In genomic region chr6:41901882-41902519, GRCh38 we compare ENCODE assay signal across 8 cellular contexts. TPM values are rescaled to one million over a fixed set of nuclear protein-coding genes. Genes with fewer than 3 reads are reported as not detected.
DNase-seq lines count a peak whose midpoint lies in the region; ATAC-seq, FAIRE-seq and TF ChIP-seq lines count a peak whose summit lies in the region.

No MANE protein-coding gene starts in this region.

- WGBS in GM12878 (ENCODE audit: insufficient coverage, insufficient replicate concordance, low lambda C conversion rate, missing lambda C conversion rate), result 95% methylated on average over 1 of the region's 1 CpG

- H3K9ac ChIP-seq in SU-DHL-6 (ENCODE audit: low read length) (no peak overlapping the region), GM12878 (ENCODE audit: control insufficient read depth, insufficient read depth, low read length) (no peak overlapping the region)

- TF ChIP-seq RAD21 in GM12878 (IDR thresholded peaks at IDR 0.05; ENCODE audit: insufficient read depth, low read depth, low read length), result peak; percentile 70

- no peaks in the 10 kb centered on the region for H3K27me3 Mint-ChIP-seq in osteocyte (ENCODE audit: unreplicated experiment)

- TF ChIP-seq CTCF in GM20000 (IDR thresholded peaks at IDR 0.05; ENCODE audit: extremely low read depth, missing control alignments) (peak; percentile 44), SU-DHL-6 (IDR thresholded peaks at IDR 0.05; ENCODE audit: insufficient read depth, low read length, poor library complexity, severe bottlenecking) (peak; percentile 78), GM12878 (IDR thresholded peaks at IDR 0.05 in 2 of 3, conservative IDR thresholded peaks at IDR 0.05 in 1 of 3; ENCODE audit: control insufficient read depth in 2 of 3, extremely low read depth in 1 of 3, insufficient read depth in 1 of 3, low read depth in 3 of 3, low read length in 3 of 3) (peak; percentile 48 to 51 (median 48)), osteocyte (IDR thresholded peaks at IDR 0.05) (peak; percentile 17)

- no peak overlapping the region for H3K27ac Mint-ChIP-seq in osteocyte (ENCODE audit: unreplicated experiment)

- H3K79me2 ChIP-seq in SU-DHL-6 (ENCODE audit: insufficient read depth, low read length) (no peaks in the 10 kb centered on the region), GM12878 (ENCODE audit: control insufficient read depth, insufficient read depth, low read length) (no peaks in the 10 kb centered on the region)

- no peaks in the 10 kb centered on the region for H3K9me2 ChIP-seq in SU-DHL-6 (replicated peaks; ENCODE audit: insufficient read depth, low read length)

- POLR2A ChIA-PET in GM12878 (lab: Charles Lee), result no interaction called here

- ATAC-seq in GM12878 (peak; percentile 69), HG03175 (IDR thresholded peaks at IDR 0.05; ENCODE audit: unreplicated experiment) (no peak), GM21717 (IDR thresholded peaks at IDR 0.05; ENCODE audit: unreplicated experiment) (no peak), GM18511 (IDR thresholded peaks at IDR 0.05; ENCODE audit: unreplicated experiment) (no peak)

- H3K27me3 ChIP-seq in SU-DHL-6 (ENCODE audit: low read length) (no peaks in the 10 kb centered on the region), GM12878 (replicated peaks in 1 of 2; ENCODE audit: control insufficient read depth in 2 of 2, insufficient read depth in 2 of 2, low read length in 1 of 2) (no peaks in the 10 kb centered on the region)

- H4K20me1 ChIP-seq in SU-DHL-6 (ENCODE audit: low read depth, low read length) (no peaks in the 10 kb centered on the region), GM12878 (ENCODE audit: control insufficient read depth, insufficient read depth) (no peaks in the 10 kb centered on the region)

- H3K9me3 ChIP-seq in SU-DHL-6 (ENCODE audit: insufficient read depth, low read length), result no peaks in the 10 kb centered on the region
- H3K9me3 ChIP-seq in GM12878 (replicated peaks; ENCODE audit: control insufficient read depth, insufficient read depth, low read length), result no peaks in the 10 kb centered on the region

- H3K27ac ChIP-seq in SU-DHL-6 (ENCODE audit: low read depth, low read length), result no peak overlapping the region
- H3K27ac ChIP-seq in GM12878 (ENCODE audit: control insufficient read depth, insufficient read depth), result no peak overlapping the region

- BruUV-seq in GM12878 (replicated peaks; lab: Mats Ljungman, UMichigan), result no TSS peak

- peaks cover 7% of the 10 kb centered on the region; the same call in 1 of the 2 replicates for H3K36me3 ChIP-seq in SU-DHL-6 (ENCODE audit: low read length)
- H3K36me3 ChIP-seq in GM12878 (ENCODE audit: control insufficient read depth in 2 of 2, insufficient read depth in 2 of 2, low read length in 1 of 2), result peaks cover 0 to 2% of the 10 kb centered on the region in 2 experiments; a peak in 3 of 4 replicates

- intact Hi-C loops in GM12878 (cut with micrococcal nuclease; ENCODE audit: unreplicated experiment), result loop anchor here (1.0 kb wide), 1 partner anchor 142 kb away; no protein-coding TSS in a partner anchor

- no peak for FAIRE-seq in GM12878 (lab: Jason Lieb, UNC)

- H3K4me3 ChIP-seq in SU-DHL-6 (ENCODE audit: insufficient read depth, low read length, poor library complexity, severe bottlenecking) (no peak overlapping the region), GM12878 (no peak overlapping the region)

- no peak overlapping the region for H2AFZ ChIP-seq in SU-DHL-6 (ENCODE audit: low read depth, low read length, severe bottlenecking)
- no peak overlapping the region for H2AFZ ChIP-seq in GM12878 (ENCODE audit: control insufficient read depth, low read depth, low read length)

- SMC1A ChIA-PET in GM12878 (lab: Charles Lee; ENCODE audit: uncharacterized antibody, unreplicated experiment), result interaction anchor here (0.9 to 1.5 kb wide), 5 partner anchors 34 to 142 kb away, joined by 3 to 13 read pairs (median 4); no protein-coding TSS in a partner anchor

- TF ChIP-seq POLR2A in GM12878 (IDR thresholded peaks at IDR 0.05; ENCODE audit: low read depth, low read length), result no peak

- no peaks in the 10 kb centered on the region for H3K4me1 ChIP-seq in GM12878 (ENCODE audit: control insufficient read depth, insufficient read depth, low read length)

- peaks cover 12% of the 10 kb centered on the region for H3K36me3 Mint-ChIP-seq in osteocyte (ENCODE audit: unreplicated experiment)

- H3K9me3 Mint-ChIP-seq in osteocyte (ENCODE audit: unreplicated experiment), result no peaks in the 10 kb centered on the region

- DNase-seq in GM20000 (ENCODE audit: low spot score), result peak; percentile 33
- no peak for DNase-seq in GM12878 (ENCODE audit: low read depth, low spot score)
- no peak for DNase-seq in osteocyte (ENCODE audit: extremely low spot score, unreplicated experiment)
- DNase-seq in NCI-H526 treated with DMSO at 0.1 percent for 48 hours (lab: John Stamatoyannopoulos, UW), result no peak

- in situ Hi-C loops in GM12878 (cut with MboI), result no loop called here

- TF ChIP-seq EP300 in GM12878 (IDR thresholded peaks at IDR 0.05; ENCODE audit: borderline replicate concordance in 1 of 2, control insufficient read depth in 1 of 2, low read depth in 2 of 2, low read length in 2 of 2), result no peak

- H3K4me1 Mint-ChIP-seq in osteocyte (ENCODE audit: unreplicated experiment), result no peaks in the 10 kb centered on the region

- H3K4me2 ChIP-seq in SU-DHL-6 (ENCODE audit: low read depth, low read length, poor library complexity, severe bottlenecking) (no peak overlapping the region), GM12878 (ENCODE audit: control insufficient read depth, insufficient read depth) (no peak overlapping the region)

- CTCF ChIA-PET in GM12878 (lab: Yijun Ruan, JAX), result interaction anchor here (0.7 to 7.3 kb wide), 6 partner anchors 34 to 145 kb away, joined by 3 to 51 read pairs (median 4); no protein-coding TSS in a partner anchor

- RAD21 ChIA-PET in GM12878 (lab: Charles Lee; ENCODE audit: unreplicated experiment), result interaction anchor here (4.7 kb wide), 1 partner anchor 142 kb away, joined by 29 read pairs; no protein-coding TSS in a partner anchor

- H3F3A ChIP-seq in SU-DHL-6 (ENCODE audit: insufficient read depth), result peaks cover 8% of the 10 kb centered on the region

- no peak overlapping the region for H3K4me3 Mint-ChIP-seq in osteocyte (ENCODE audit: unreplicated experiment)

RNA-seq across cellular contexts. Expression of gene USP49, which starts 6.8 kb away (rescaled TPM):
- 17.4 and 19.9 TPM in 2 replicates for total RNA-seq in GM12878 (2013; cell fraction: nucleolus; rRNA removed)
- total RNA-seq in GM12878 (2014; rRNA removed) (2.7 and 3.4 TPM in 2 replicates), GM12878 (2014; rRNA removed; fragmentation: Illumina TruSeq; extraction: Trizol) (5.2 and 5.4 TPM in 2 replicates), GM12878 (2021) (7.7 TPM in 2 replicates), osteocyte (5.2 and 5.4 TPM in 2 replicates)
- polyA plus RNA-seq in GM12878 (2011; ENCODE audit: low read depth), result 2.8 TPM
- polyA plus RNA-seq in GM12878 (2011; rRNA removed) (6.5 and 7.6 TPM in 2 replicates), GM12878 (2014; fragmentation: Illumina TruSeq; extraction: Trizol) (7.6 and 9.2 TPM in 2 replicates), GM12878 (2014; fragmentation: Nextera tagmentation; extraction: Ambion mirVana) (1 to 10 TPM; 1.0 TPM), GM12878 (2014; rRNA removed) (6.0 and 6.8 TPM in 2 replicates), GM12878 (2016; fragmentation: Nextera tagmentation; extraction: Ambion mirVana) (1 to 10 TPM; 3.2 TPM)
- 4.2 and 4.9 TPM in 2 replicates for polyA plus RNA-seq in GM12878 (2011; cell fraction: cytosol; rRNA removed)
- 10.3 and 12.3 TPM in 2 replicates for polyA plus RNA-seq in GM12878 (2011; cell fraction: nucleus; rRNA removed)
- 4.1 and 5.8 TPM in 2 replicates for polyA plus RNA-seq in GM12878 (2012)
- polyA minus RNA-seq in GM12878 (2011; rRNA and poly(A)+ RNA removed), result 4.3 and 5.5 TPM in 2 replicates
- 1.9 and 3.0 TPM in 2 replicates for polyA minus RNA-seq in GM12878 (2011; cell fraction: cytosol; rRNA and poly(A)+ RNA removed)
- 4.0 and 5.3 TPM in 2 replicates for polyA minus RNA-seq in GM12878 (2011; cell fraction: nucleus; rRNA and poly(A)+ RNA removed)

RNA-seq across cellular contexts. Expression of gene MED20, which starts 18.9 kb away (rescaled TPM):
- total RNA-seq in GM12878 (2013; cell fraction: nucleolus; rRNA removed), result 28.8 and 30.3 TPM in 2 replicates
- total RNA-seq in GM12878 (2014; rRNA removed) (13.4 and 14.4 TPM in 2 replicates), GM12878 (2014; rRNA removed; fragmentation: Illumina TruSeq; extraction: Trizol) (14.2 and 15.3 TPM in 2 replicates), GM12878 (2021) (16.6 and 17.2 TPM in 2 replicates), osteocyte (24.3 and 30.0 TPM in 2 replicates)
- 7.0 TPM for polyA plus RNA-seq in GM12878 (2011; ENCODE audit: low read depth)
- polyA plus RNA-seq in GM12878 (2011; rRNA removed) (24.8 TPM in 2 replicates), GM12878 (2014; fragmentation: Illumina TruSeq; extraction: Trizol) (17.7 and 19.2 TPM in 2 replicates), GM12878 (2014; fragmentation: Nextera tagmentation; extraction: Ambion mirVana) (10 to 100 TPM; 15.9 to 21.7 TPM), GM12878 (2014; rRNA removed) (11.1 and 15.1 TPM in 2 replicates), GM12878 (2016; fragmentation: Nextera tagmentation; extraction: Ambion mirVana) (10 to 100 TPM; 20.4 to 21.0 TPM)
- polyA plus RNA-seq in GM12878 (2011; cell fraction: cytosol; rRNA removed), result 23.6 and 26.4 TPM in 2 replicates
- polyA plus RNA-seq in GM12878 (2011; cell fraction: nucleus; rRNA removed), result 17.1 and 18.5 TPM in 2 replicates
- 7.3 and 9.4 TPM in 2 replicates for polyA plus RNA-seq in GM12878 (2012)
- polyA minus RNA-seq in GM12878 (2011; rRNA and poly(A)+ RNA removed), result 20.0 and 25.3 TPM in 2 replicates
- polyA minus RNA-seq in GM12878 (2011; cell fraction: cytosol; rRNA and poly(A)+ RNA removed), result 6.5 and 7.8 TPM in 2 replicates
- polyA minus RNA-seq in GM12878 (2011; cell fraction: nucleus; rRNA and poly(A)+ RNA removed), result 7.1 and 8.2 TPM in 2 replicates

RNA-seq across cellular contexts. Expression of gene BYSL, which starts 19.3 kb away (rescaled TPM):
- 15.8 and 20.0 TPM in 2 replicates for total RNA-seq in GM12878 (2013; cell fraction: nucleolus; rRNA removed)
- 15.6 and 17.8 TPM in 2 replicates for total RNA-seq in GM12878 (2014; rRNA removed)
- 19.0 and 21.2 TPM in 2 replicates for total RNA-seq in GM12878 (2014; rRNA removed; fragmentation: Illumina TruSeq; extraction: Trizol)
- 43.8 and 48.6 TPM in 2 replicates for total RNA-seq in GM12878 (2021)
- polyA plus RNA-seq in GM12878 (2011; ENCODE audit: low read depth), result 12.9 TPM
- polyA plus RNA-seq in GM12878 (2011; rRNA removed), result 19.2 and 34.5 TPM in 2 replicates
- polyA plus RNA-seq in GM12878 (2011; cell fraction: cytosol; rRNA removed), result 38.9 and 50.1 TPM in 2 replicates
- polyA plus RNA-seq in GM12878 (2011; cell fraction: nucleus; rRNA removed), result 38.7 and 52.2 TPM in 2 replicates
- 17.3 and 20.9 TPM in 2 replicates for polyA plus RNA-seq in GM12878 (2012)
- 24.7 and 31.4 TPM in 2 replicates for polyA plus RNA-seq in GM12878 (2014; fragmentation: Illumina TruSeq; extraction: Trizol)
- polyA plus RNA-seq in GM12878 (2014; fragmentation: Nextera tagmentation; extraction: Ambion mirVana), result 10 to 100 TPM; 12.6 to 28.4 TPM
- polyA plus RNA-seq in GM12878 (2014; rRNA removed), result 48.5 and 56.4 TPM in 2 replicates
- polyA plus RNA-seq in GM12878 (2016; fragmentation: Nextera tagmentation; extraction: Ambion mirVana), result 10 to 100 TPM; 39.7 to 51.1 TPM
- polyA minus RNA-seq in GM12878 (2011; rRNA and poly(A)+ RNA removed), result 26.6 and 27.9 TPM in 2 replicates
- polyA minus RNA-seq in GM12878 (2011; cell fraction: cytosol; rRNA and poly(A)+ RNA removed), result 15.0 and 15.9 TPM in 2 replicates
- 9.7 and 21.3 TPM in 2 replicates for polyA minus RNA-seq in GM12878 (2011; cell fraction: nucleus; rRNA and poly(A)+ RNA removed)
- total RNA-seq in osteocyte, result 20.2 and 22.7 TPM in 2 replicates

RNA-seq across cellular contexts. Expression of gene CCND3, which starts 39.6 kb away (rescaled TPM):
- 27.5 and 33.7 TPM in 2 replicates for total RNA-seq in GM12878 (2013; cell fraction: nucleolus; rRNA removed)
- total RNA-seq in GM12878 (2014; rRNA removed) (29.6 and 37.6 TPM in 2 replicates), GM12878 (2014; rRNA removed; fragmentation: Illumina TruSeq; extraction: Trizol) (19.8 and 20.6 TPM in 2 replicates), GM12878 (2021) (54.3 and 55.1 TPM in 2 replicates), osteocyte (82.7 and 91.2 TPM in 2 replicates)
- polyA plus RNA-seq in GM12878 (2011; ENCODE audit: low read depth), result 16.6 TPM
- polyA plus RNA-seq in GM12878 (2011; rRNA removed) (11.6 and 20.9 TPM in 2 replicates), GM12878 (2014; fragmentation: Illumina TruSeq; extraction: Trizol) (18.2 and 25.4 TPM in 2 replicates), GM12878 (2014; fragmentation: Nextera tagmentation; extraction: Ambion mirVana) (10 to 100 TPM in 1 of 2 experiments, 1 to 10 TPM in 1; 6.0 to 16.3 TPM), GM12878 (2014; rRNA removed) (45.8 and 50.9 TPM in 2 replicates), GM12878 (2016; fragmentation: Nextera tagmentation; extraction: Ambion mirVana) (10 to 100 TPM; 81.4 to 86.4 TPM)
- 34.6 and 40.0 TPM in 2 replicates for polyA plus RNA-seq in GM12878 (2011; cell fraction: cytosol; rRNA removed)
- polyA plus RNA-seq in GM12878 (2011; cell fraction: nucleus; rRNA removed), result 40.2 and 40.5 TPM in 2 replicates
- 24.3 and 26.8 TPM in 2 replicates for polyA plus RNA-seq in GM12878 (2012)
- polyA minus RNA-seq in GM12878 (2011; rRNA and poly(A)+ RNA removed), result 18.9 and 32.5 TPM in 2 replicates
- polyA minus RNA-seq in GM12878 (2011; cell fraction: cytosol; rRNA and poly(A)+ RNA removed), result 13.4 and 18.2 TPM in 2 replicates
- polyA minus RNA-seq in GM12878 (2011; cell fraction: nucleus; rRNA and poly(A)+ RNA removed), result 23.0 and 32.6 TPM in 2 replicates

Comparison
In these comparisons a context has a peak if more than half of its experiments do, and no peak if none do; other contexts are left out.
1. CTCF ChIP-seq: peak in every context shown above with its lines; median percentile 78 in SU-DHL-6; 48 in GM12878; 44 in GM20000; 17 in osteocyte.